Comparison of ENCODE assay signal across 22 cellular contexts in genomic region chr18:56509656-56510055, GRCh38.
DNase-seq lines count a peak whose midpoint lies in the region; ATAC-seq and TF ChIP-seq lines count a peak whose summit lies in the region.
"Had no signal": no experiment of that assay in that cellular context is flagged by ENCODE, and none has a peak within 500 bp of the region (broad histone marks: within the 10 kb centered on the region; RNA-seq: fewer than 3 reads in every experiment).

No MANE protein-coding gene starts in this region.

- POLR2A ChIA-PET in SK-N-SH (lab: Yijun Ruan, JAX): no interaction called here

- H3K27ac ChIP-seq in GM23338 (ENCODE audit: low read depth) (no peak overlapping the region), neuronal stem cell (replicated peaks; ENCODE audit: low read length) (no peak overlapping the region), SK-N-SH (ENCODE audit: low read depth in 2 of 2, low read length in 1 of 2) (no peak overlapping the region), endodermal cell (ENCODE audit: low read depth, low read length) (no peak overlapping the region)
- H3K27ac ChIP-seq: GM23248, SJCRH30 had no signal

- TF ChIP-seq CTCF in GM23338 (conservative IDR thresholded peaks at IDR 0.05; ENCODE audit: low read depth in 2 of 2) (no peak), choroid plexus epithelial cell (conservative IDR thresholded peaks at IDR 0.05; ENCODE audit: low read depth, low read length) (no peak), SK-N-SH (IDR thresholded peaks at IDR 0.05) (no peak), endodermal cell (conservative IDR thresholded peaks at IDR 0.05) (no peak)

- no peaks in the 10 kb centered on the region for H3F3A ChIP-seq in GM23338 (replicated peaks; ENCODE audit: low read depth)
- H3F3A ChIP-seq in SK-N-SH (replicated peaks; ENCODE audit: insufficient read depth): no peaks in the 10 kb centered on the region

- peaks cover 19% of the 10 kb centered on the region; the same call in 2 of the 3 replicates for H3K4me1 Mint-ChIP-seq in GM23338
- H3K4me1 Mint-ChIP-seq in endodermal cell: peaks cover 10% of the 10 kb centered on the region

- H3K4me1 ChIP-seq in GM23338 (ENCODE audit: insufficient read depth) (peaks cover 14% of the 10 kb centered on the region; the same call in 1 of the 2 replicates), neuronal stem cell (ENCODE audit: control insufficient read depth in 2 of 2, insufficient read depth in 1 of 2, low read depth in 1 of 2, low read length in 2 of 2) (peaks cover 3 to 6% of the 10 kb centered on the region in 2 donors), SK-N-SH (ENCODE audit: control insufficient read depth in 1 of 2, insufficient read depth in 2 of 2, low read depth in 1 of 2, low read length in 1 of 2) (no peaks in the 10 kb centered on the region), endodermal cell (ENCODE audit: control insufficient read depth, insufficient read depth, low read length) (no peaks in the 10 kb centered on the region)
- H3K4me1 ChIP-seq: SJCRH30 had no signal

- H3K79me1 ChIP-seq in neuronal stem cell (ENCODE audit: low read depth, low read length): no peaks in the 10 kb centered on the region

- H2AFZ ChIP-seq in GM23338: peak overlapping the region; percentile 77; the same call in 1 of the 2 replicates
- peak overlapping the region; percentile 38 for H2AFZ ChIP-seq in neuronal stem cell (ENCODE audit: low read length)
- H2AFZ ChIP-seq in SK-N-SH (ENCODE audit: low read depth): no peak overlapping the region
- H2AFZ ChIP-seq: GM23248 had no signal

- no peak overlapping the region for H3K14ac ChIP-seq in neuronal stem cell (ENCODE audit: low read length)

- H3K27me3 ChIP-seq in GM23338 (ENCODE audit: insufficient read depth) (no peaks in the 10 kb centered on the region), neuronal stem cell (ENCODE audit: control insufficient read depth in 3 of 3, insufficient read depth in 3 of 3, low read depth in 1 of 3, low read length in 3 of 3) (peaks cover 0 to 2% (median 0%) of the 10 kb centered on the region in 3 experiments), SK-N-SH (ENCODE audit: insufficient read depth) (no peaks in the 10 kb centered on the region), endodermal cell (ENCODE audit: control insufficient read depth, insufficient read depth, low read length, poor library complexity, severe bottlenecking) (no peaks in the 10 kb centered on the region)
- H3K27me3 ChIP-seq: SJCRH30 had no signal

- H3K9me3 Mint-ChIP-seq in GM23338 (no peaks in the 10 kb centered on the region), endodermal cell (no peaks in the 10 kb centered on the region)
- H3K9me3 Mint-ChIP-seq: CD8-positive, alpha-beta T cell had no signal

- H3K79me2 ChIP-seq in GM23338 (replicated peaks; ENCODE audit: insufficient read depth) (no peaks in the 10 kb centered on the region), SK-N-SH (ENCODE audit: insufficient read depth) (no peaks in the 10 kb centered on the region)

- H2AK5ac ChIP-seq in neuronal stem cell (ENCODE audit: low read depth, low read length): no peak overlapping the region

- H3K9me3 ChIP-seq in neuronal stem cell (replicated peaks in 1 of 2; ENCODE audit: control insufficient read depth in 2 of 2, insufficient read depth in 1 of 2, low read depth in 1 of 2, low read length in 2 of 2) (no peaks in the 10 kb centered on the region), SK-N-SH (no peaks in the 10 kb centered on the region), endodermal cell (ENCODE audit: control insufficient read depth, low read length) (no peaks in the 10 kb centered on the region)
- H3K9me3 ChIP-seq: SJCRH30 had no signal

- H3K4ac ChIP-seq in neuronal stem cell (ENCODE audit: low read length): no peak overlapping the region

- H4K20me1 ChIP-seq in GM23338 (replicated peaks; ENCODE audit: insufficient read depth) (no peaks in the 10 kb centered on the region), SK-N-SH (ENCODE audit: insufficient read depth) (no peaks in the 10 kb centered on the region)

- H3K9me2 ChIP-seq in GM23338 (ENCODE audit: insufficient read depth) (no peaks in the 10 kb centered on the region; the same call in 1 of the 2 replicates), SK-N-SH (no peaks in the 10 kb centered on the region)

- H3K27me3 Mint-ChIP-seq in GM23338 (ENCODE audit: insufficient read depth, low read depth, poor library complexity): no peaks in the 10 kb centered on the region
- no peaks in the 10 kb centered on the region for H3K27me3 Mint-ChIP-seq in endodermal cell (ENCODE audit: insufficient read depth)

- DNase-seq in GM23338 (ENCODE audit: low spot score) (no peak), NCI-H2227 treated with DMSO at 0.1 percent for 48 hours (lab: John Stamatoyannopoulos, UW) (peak; percentile 71), choroid plexus epithelial cell (ENCODE audit: low read depth) (peak; percentile 17), neuronal stem cell (ENCODE audit: low spot score) (peak; percentile 9), NCI-H1694 treated with DMSO at 0.1 percent for 48 hours (lab: John Stamatoyannopoulos, UW) (no peak), SK-N-SH (no peak), endodermal cell (no peak)
- DNase-seq: 8988T; AML-193; C1 segment of cervical spinal cord; CD8-positive, alpha-beta T cell; GM23248; MM.1S; NCI-H1048; NCI-H1417 treated with DMSO at 0.1 percent for 48 hours; NCI-H187 treated with DMSO at 0.1 percent for 48 hours; NCI-H345; NCI-H82; OCI-M1; SJCRH30 had no signal

- H2BK120ac ChIP-seq in neuronal stem cell (ENCODE audit: low read depth, low read length): no peak overlapping the region

- no peak overlapping the region for H2BK5ac ChIP-seq in neuronal stem cell (ENCODE audit: low read length)

- H3K9ac ChIP-seq in neuronal stem cell (ENCODE audit: low read depth, low read length, poor library complexity): no peak overlapping the region
- H3K9ac ChIP-seq in SK-N-SH: no peak overlapping the region
- no peak overlapping the region for H3K9ac ChIP-seq in endodermal cell (ENCODE audit: extremely low read depth, low read length, poor library complexity, severe bottlenecking)
- H3K9ac ChIP-seq: GM23248 had no signal

- TF ChIP-seq RAD21 in SK-N-SH (IDR thresholded peaks at IDR 0.05; ENCODE audit: low read length): no peak

- H3K36me3 Mint-ChIP-seq in GM23338 (ENCODE audit: low read depth) (no peaks in the 10 kb centered on the region), endodermal cell (ENCODE audit: low read depth) (no peaks in the 10 kb centered on the region)
- H3K36me3 Mint-ChIP-seq: CD8-positive, alpha-beta T cell had no signal

- no peak overlapping the region for H3K4me2 ChIP-seq in GM23338
- H3K4me2 ChIP-seq in neuronal stem cell (ENCODE audit: insufficient read depth, low read length, poor library complexity, severe bottlenecking): no peak overlapping the region
- H3K4me2 ChIP-seq in SK-N-SH: no peak overlapping the region

- no peaks in the 10 kb centered on the region for H3K36me3 ChIP-seq in GM23338 (ENCODE audit: insufficient read depth)
- H3K36me3 ChIP-seq in neuronal stem cell (replicated peaks in 1 of 2; ENCODE audit: control insufficient read depth in 2 of 2, insufficient read depth in 2 of 2, low read length in 2 of 2): no peaks in the 10 kb centered on the region
- H3K36me3 ChIP-seq in SK-N-SH (replicated peaks in 1 of 2; ENCODE audit: control insufficient read depth in 1 of 2, insufficient read depth in 2 of 2, low read length in 1 of 2): no peaks in the 10 kb centered on the region
- no peaks in the 10 kb centered on the region for H3K36me3 ChIP-seq in endodermal cell (ENCODE audit: control insufficient read depth, insufficient read depth, low read length)
- H3K36me3 ChIP-seq: SJCRH30 had no signal

- no peak for TF ChIP-seq EP300 in SK-N-SH (IDR thresholded peaks at IDR 0.05; ENCODE audit: borderline replicate concordance in 1 of 2, low read depth in 1 of 2, low read length in 1 of 2)

- no peak overlapping the region for H4K8ac ChIP-seq in neuronal stem cell (ENCODE audit: low read depth, low read length)

- CTCF ChIA-PET in SK-N-SH (lab: Yijun Ruan, JAX): interaction anchor here (1.3 kb wide), 1 partner anchor 18 kb away, joined by 3 read pairs; no protein-coding TSS in a partner anchor

- no peak overlapping the region for H3K18ac ChIP-seq in neuronal stem cell (ENCODE audit: low read length)

- no peak overlapping the region for H2BK12ac ChIP-seq in neuronal stem cell (ENCODE audit: low read length)

- no peak overlapping the region for H2BK15ac ChIP-seq in neuronal stem cell (ENCODE audit: low read length)

- no peak overlapping the region for H4K91ac ChIP-seq in neuronal stem cell (ENCODE audit: low read depth, low read length, poor library complexity)

- H3K4me3 Mint-ChIP-seq in GM23338: no peak overlapping the region
- no peak overlapping the region for H3K4me3 Mint-ChIP-seq in endodermal cell
- H3K4me3 Mint-ChIP-seq: CD8-positive, alpha-beta T cell had no signal

- H3K23ac ChIP-seq in neuronal stem cell (ENCODE audit: low read depth, low read length, poor library complexity): no peak overlapping the region

- H3K27ac Mint-ChIP-seq in GM23338: no peak overlapping the region
- H3K27ac Mint-ChIP-seq in endodermal cell: no peak overlapping the region
- H3K27ac Mint-ChIP-seq: CD8-positive, alpha-beta T cell had no signal

- no CpG with 5 or more reads among the region's 3 CpGs for WGBS in neuronal stem cell (ENCODE audit: extremely low coverage in 2 of 2, insufficient read length in 2 of 2, insufficient replicate concordance in 1 of 2), 2 donors
- WGBS in SK-N-SH (ENCODE audit: low lambda C conversion rate): 73% methylated on average over 3 of the region's 3 CpGs
- WGBS in endodermal cell (ENCODE audit: insufficient coverage in 1 of 2, insufficient read length in 1 of 2), 2 experiments: 88 to 90% methylated on average over 3 of the region's 3 CpGs

- H3K4me3 ChIP-seq in GM23338 (no peak overlapping the region), choroid plexus epithelial cell (ENCODE audit: low read depth, low read length) (no peak overlapping the region), neuronal stem cell (ENCODE audit: low read length in 2 of 2) (no peak overlapping the region), SK-N-SH (ENCODE audit: low read depth in 2 of 2, low read length in 1 of 2) (no peak overlapping the region), endodermal cell (ENCODE audit: low read length) (no peak overlapping the region)
- H3K4me3 ChIP-seq: GM23248, SJCRH30 had no signal

- ATAC-seq in GM23338 (no peak), HG03025 (IDR thresholded peaks at IDR 0.05; ENCODE audit: low FRiP score, unreplicated experiment) (no peak)
- ATAC-seq: CD8-positive, alpha-beta T cell; HCT116 had no signal

TF ChIP-seq in GM23338, 12 proteins besides CTCF, POLR2A, EP300 and RAD21 (continues in another document):
- TF ChIP-seq JUNB (IDR thresholded peaks at IDR 0.05; ENCODE audit: unreplicated experiment) (no peak), NANOG (IDR thresholded peaks at IDR 0.05; ENCODE audit: borderline replicate concordance) (no peak), STAT1 (IDR thresholded peaks at IDR 0.05; ENCODE audit: unreplicated experiment) (no peak), CREB1 (CRISPR knock-in tag; IDR thresholded peaks at IDR 0.05; ENCODE audit: low read depth) (no peak)

Comparison
In these comparisons a context has a peak if more than half of its experiments do, and no peak if none do; other contexts are left out.
1. DNase-seq: peak in NCI-H2227 treated with DMSO at 0.1 percent for 48 hours (single experiment), choroid plexus epithelial cell (single experiment) and neuronal stem cell (single experiment); none in GM23338 (single experiment), NCI-H1694 treated with DMSO at 0.1 percent for 48 hours (single experiment), SK-N-SH (single experiment) and endodermal cell (single experiment).